In the genomic region with DNA sequence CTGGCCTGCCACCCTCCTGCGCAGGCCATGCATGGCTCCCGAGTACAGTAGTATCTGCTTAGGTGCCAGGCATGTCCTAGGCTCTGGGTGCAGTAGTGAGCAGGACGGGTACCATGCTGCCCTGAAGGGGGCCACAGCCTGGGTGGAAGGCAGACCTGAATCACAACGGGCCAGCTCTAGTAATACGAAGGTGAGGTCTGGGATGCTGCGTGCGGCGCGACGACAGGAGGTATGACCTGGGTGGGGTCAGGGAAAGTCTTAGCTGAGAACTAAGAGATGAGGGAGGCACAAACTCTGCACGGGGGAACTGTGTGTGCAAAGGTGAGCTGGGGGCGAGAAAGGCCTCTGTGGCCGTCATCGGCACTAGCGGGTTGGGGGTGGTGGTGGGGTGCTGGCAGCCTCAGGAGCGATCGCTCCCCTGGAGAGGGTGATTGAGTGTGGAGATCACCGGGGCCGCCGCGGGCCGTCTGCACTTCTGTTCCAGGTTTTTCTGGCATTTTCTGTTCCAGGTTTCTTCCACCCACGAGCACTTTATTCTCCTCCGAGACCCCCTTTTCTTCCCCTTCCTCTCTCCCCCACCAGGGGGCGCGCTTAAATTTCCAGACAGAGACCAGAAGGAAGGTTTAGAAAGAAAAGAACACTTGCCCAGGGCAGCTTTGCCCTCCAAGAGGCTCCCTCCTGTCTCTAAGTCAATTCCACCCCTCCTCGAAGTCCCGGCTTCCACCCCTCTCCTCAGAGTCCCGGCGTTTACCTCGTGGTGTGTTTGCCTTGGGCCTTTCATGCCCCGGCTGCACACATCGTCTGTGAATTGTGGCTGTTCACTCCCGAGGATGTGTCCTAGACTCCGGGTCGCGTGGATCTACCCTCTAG, we compare ENCODE assay signal across 8 cellular contexts. TPM values are rescaled to one million over a fixed set of nuclear protein-coding genes. Genes with fewer than 3 reads are reported as not detected.
DNase-seq lines count a peak whose midpoint lies in the region; ATAC-seq, FAIRE-seq and TF ChIP-seq lines count a peak whose summit lies in the region.

No MANE protein-coding gene starts in this region.

- no peak overlapping the region for H3K9ac ChIP-seq in GM23248

- H4K20me1 ChIP-seq in GM23248 (ENCODE audit: insufficient read depth): no peaks in the 10 kb centered on the region

- peak in 1 of 2 donors; percentile 47 for ATAC-seq in upper lobe of left lung (ENCODE audit: low FRiP score in 2 of 2)

- H3K9me2 ChIP-seq in GM23248 (ENCODE audit: insufficient read depth): no peaks in the 10 kb centered on the region

- CTCF ChIA-PET in AG04449 (lab: Yijun Ruan, JAX): interaction anchor here (0.8 to 6.7 kb wide), 22 partner anchors 10 to 218 kb away, joined by 3 to 46 read pairs (median 4); a partner anchor contains a TSS

- H3K4me1 ChIP-seq in GM23248 (ENCODE audit: insufficient read depth): peaks cover 17% of the 10 kb centered on the region
- no peaks in the 10 kb centered on the region for H3K4me1 ChIP-seq in ovary (ENCODE audit: insufficient read depth)
- peaks cover 0 to 7% (median 6%) of the 10 kb centered on the region in 4 donors for H3K4me1 ChIP-seq in upper lobe of left lung

- POLR2A ChIA-PET in AG04449 (lab: Yijun Ruan, JAX): interaction anchor here (0.6 kb wide), 1 partner anchor 21 kb away, joined by 3 read pairs; a partner anchor contains a TSS

- H3K9me3 ChIP-seq in GM23248 (ENCODE audit: low read depth) (no peaks in the 10 kb centered on the region), ovary (no peaks in the 10 kb centered on the region), upper lobe of left lung (no peaks in the 10 kb centered on the region)

- TF ChIP-seq CTCF in AG04449 (IDR thresholded peaks at IDR 0.05; ENCODE audit: insufficient read depth, low read length, missing control alignments) (peak; percentile 65), fibroblast of mammary gland (conservative IDR thresholded peaks at IDR 0.05; ENCODE audit: control insufficient read depth, insufficient read depth, low read depth, low read length) (peak; percentile 77), ovary (IDR thresholded peaks at IDR 0.05) (peak; percentile 53 to 65 (median 61)), upper lobe of left lung (IDR thresholded peaks at IDR 0.05) (peak; percentile 61 to 87 (median 74))

- no peak overlapping the region for H3K4me2 ChIP-seq in GM23248 (ENCODE audit: unreplicated experiment)

- intact Hi-C loops in ovary (cut with DNase I): no loop called here

- H3K4me3 ChIP-seq in AG04449 (ENCODE audit: low read depth, low read length): no peak overlapping the region
- H3K4me3 ChIP-seq in GM23248: no peak overlapping the region
- H3K4me3 ChIP-seq in fibroblast of mammary gland (ENCODE audit: control insufficient read depth, low read depth, low read length): no peak overlapping the region
- H3K4me3 ChIP-seq in ovary: no peak overlapping the region
- peak overlapping the region in 2 of 4 donors; percentile 20 to 26 for H3K4me3 ChIP-seq in upper lobe of left lung

- H3K27me3 ChIP-seq in GM23248 (replicated peaks; ENCODE audit: insufficient read depth) (no peaks in the 10 kb centered on the region), ovary (no peaks in the 10 kb centered on the region), upper lobe of left lung (no peaks in the 10 kb centered on the region)

- TF ChIP-seq POLR2A in ovary (IDR thresholded peaks at IDR 0.05): no peak
- no peak for TF ChIP-seq POLR2A in upper lobe of left lung (IDR thresholded peaks at IDR 0.05)
- no peak for TF ChIP-seq POLR2A in H54 (IDR thresholded peaks at IDR 0.05; ENCODE audit: low read depth, low read length)

- in situ Hi-C loops in GM23248 (cut with MboI): no loop called here

- H2AFZ ChIP-seq in GM23248: no peak overlapping the region

- peaks cover 15% of the 10 kb centered on the region for H3F3A ChIP-seq in GM23248 (ENCODE audit: insufficient read depth)

- no peak for TF ChIP-seq EP300 in ovary (IDR thresholded peaks at IDR 0.05)
- TF ChIP-seq EP300 in upper lobe of left lung (IDR thresholded peaks at IDR 0.05): no peak

- H3K36me3 ChIP-seq in GM23248 (ENCODE audit: low read depth): peaks cover 19% of the 10 kb centered on the region; the same call in 1 of the 2 replicates
- no peaks in the 10 kb centered on the region for H3K36me3 ChIP-seq in ovary
- H3K36me3 ChIP-seq in upper lobe of left lung: no peaks in the 10 kb centered on the region

- 0 out of 2 replicates have a peak, but pooled peaks cover under 1% of the 10 kb centered on the region for H3K79me2 ChIP-seq in GM23248 (ENCODE audit: insufficient read depth)

- no peak for FAIRE-seq in H54 (lab: Jason Lieb, UNC)

- H3K27ac ChIP-seq in GM23248: no peak overlapping the region
- no peak overlapping the region for H3K27ac ChIP-seq in ovary
- H3K27ac ChIP-seq in upper lobe of left lung: no peak overlapping the region

- DNase-seq in AG04449 (ENCODE audit: low read depth, low spot score) (no peak), GM23248 (peak; percentile 56), OCI-M1 (lab: John Stamatoyannopoulos, UW) (peak; percentile 78), activated T-cell treated with anti-CD3 and anti-CD28 coated beads for 4 hours (peak; percentile 69), fibroblast of mammary gland (ENCODE audit: low read depth) (peak; percentile 48), ovary (peak; percentile 49 to 76 (median 72)), upper lobe of left lung (peak; percentile 45 to 75), H54 (ENCODE audit: insufficient read length, low spot score) (no peak)

- 65 to 66% methylated on average over 30 to 37 of the region's 37 CpGs for WGBS in GM23248 (ENCODE audit: low coverage in 1 of 2, low lambda C conversion rate in 2 of 2, missing lambda C conversion rate in 2 of 2), 2 experiments
- 62 to 67% (median 66%) methylated on average over 37 of the region's 37 CpGs for WGBS in ovary, 3 donors
- 53 to 60% methylated on average over 36 to 37 of the region's 37 CpGs for WGBS in upper lobe of left lung, 2 donors

RNA-seq across cellular contexts. Expression of a gene that starts 15.1 kb away (rescaled TPM):
- 84.4 and 107 TPM in 2 replicates for total RNA-seq in GM23248 (2014; rRNA removed; shearing (Covaris generic))
- polyA plus RNA-seq in GM23248 (2016; fragmentation: Nextera tagmentation; extraction: Ambion mirVana) (153 and 156 TPM in 2 replicates), ovary (10 to 100 TPM in 1 of 2 donors, 1 to 10 TPM in 1; 3.4 to 25.9 TPM)
- total RNA-seq in ovary (10 to 100 TPM; 17.9 to 63.4 (median 45.4) TPM), upper lobe of left lung (10 to 100 TPM in 4 of 6 donors, 1 to 10 TPM in 2; 3.3 to 14.2 (median 10.6) TPM)

RNA-seq across cellular contexts. Expression of a gene that starts 21.6 kb away (rescaled TPM):
- 26.0 and 26.3 TPM in 2 replicates for total RNA-seq in GM23248 (2014; rRNA removed; shearing (Covaris generic))
- polyA plus RNA-seq in GM23248 (2016; fragmentation: Nextera tagmentation; extraction: Ambion mirVana): 24.0 and 26.1 TPM in 2 replicates
- total RNA-seq in ovary: 1 to 10 TPM in 6 of 7 donors, under 1 TPM in 1; 0.72 to 7.7 (median 3.0) TPM
- 1 to 10 TPM; 1.1 to 1.7 TPM for polyA plus RNA-seq in ovary
- total RNA-seq in upper lobe of left lung: 10 to 100 TPM in 2 of 6 donors, 1 to 10 TPM in 4; 3.9 to 17.8 (median 8.1) TPM

RNA-seq across cellular contexts. Expression of a gene that starts 44.9 kb away (rescaled TPM):
- 337 and 352 TPM in 2 replicates for total RNA-seq in GM23248 (2014; rRNA removed; shearing (Covaris generic))
- polyA plus RNA-seq in GM23248 (2016; fragmentation: Nextera tagmentation; extraction: Ambion mirVana): 353 and 374 TPM in 2 replicates
- 10 to 100 TPM in 5 of 7 donors, 1 to 10 TPM in 2; 3.9 to 36.9 (median 15.4) TPM for total RNA-seq in ovary
- 10 to 100 TPM in 1 of 2 donors, 1 to 10 TPM in 1; 4.6 to 25.8 TPM for polyA plus RNA-seq in ovary
- total RNA-seq in upper lobe of left lung: 10 to 100 TPM; 37.7 to 85.2 (median 57.5) TPM

Comparison
In these comparisons a context has a peak if more than half of its experiments do, and no peak if none do; other contexts are left out.
1. DNase-seq: peak in GM23248 (single experiment), OCI-M1 (single experiment), activated T-cell treated with anti-CD3 and anti-CD28 coated beads for 4 hours (single experiment), fibroblast of mammary gland (single experiment), ovary (5 of 5) and upper lobe of left lung (2 of 2); none in AG04449 (single experiment) and H54 (single experiment).
2. Peak in every context shown above with its lines, with median percentiles within 50 percentile points of each other: CTCF ChIP-seq.